ENCODE assay signal across 9 cellular contexts in the genomic region with DNA sequence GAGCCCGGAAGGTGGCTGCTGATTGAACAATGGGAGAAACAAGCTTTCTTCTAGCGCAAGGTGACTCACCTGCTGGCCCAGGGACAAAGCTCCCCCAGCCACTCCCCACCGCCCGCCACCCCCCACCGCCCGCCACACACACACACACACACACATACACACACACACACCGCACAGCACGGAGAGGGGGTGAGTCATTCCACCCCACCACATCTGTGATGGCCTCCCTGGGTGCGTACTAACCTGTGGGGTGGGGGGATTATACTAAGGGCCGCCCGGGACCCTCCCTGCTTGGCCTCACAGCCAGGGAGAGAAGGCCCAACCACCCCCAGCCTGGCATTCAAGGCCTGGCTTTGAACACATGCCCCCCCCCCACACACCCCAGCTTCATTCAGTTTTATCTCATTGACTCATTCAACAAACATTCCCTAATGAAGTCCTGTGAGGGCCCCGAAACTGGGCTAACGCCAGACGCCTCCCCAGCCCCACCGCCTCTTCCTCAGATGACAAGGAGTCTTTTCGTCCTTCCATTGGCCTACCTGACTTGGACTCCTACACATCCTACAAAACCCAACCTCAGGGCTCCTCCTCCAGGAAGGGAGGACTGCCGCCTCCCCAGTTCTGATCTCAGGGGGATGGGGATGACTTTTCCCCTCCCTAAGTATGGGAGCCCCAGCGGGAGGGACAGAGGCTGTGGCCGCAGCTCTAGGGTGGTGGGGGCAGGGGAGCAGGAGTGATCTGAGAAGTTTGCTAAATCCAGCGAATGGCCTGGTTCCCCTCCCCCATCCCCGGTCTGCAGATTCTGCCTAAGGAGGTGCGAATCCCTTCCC. TPM values are rescaled to one million over a fixed set of nuclear protein-coding genes. Genes with fewer than 3 reads are reported as not detected.
A peak's percentile ranks its signal among the peaks of the same experiment; 100 is the strongest.
DNase-seq lines count a peak whose midpoint lies in the region; TF ChIP-seq lines count a peak whose summit lies in the region.
"Had no signal": no experiment of that assay in that cellular context is flagged by ENCODE, and none has a peak within 500 bp of the region (broad histone marks: within the 10 kb centered on the region; RNA-seq: fewer than 3 reads in every experiment).

No MANE protein-coding gene starts in this region.

- H4K91ac ChIP-seq in mesenchymal stem cell (ENCODE audit: low read length) = no peak overlapping the region

- no peak overlapping the region for H3K14ac ChIP-seq in mesenchymal stem cell (ENCODE audit: low read length in 2 of 2)

- H3K4ac ChIP-seq in mesenchymal stem cell (ENCODE audit: low read depth in 1 of 2, low read length in 2 of 2) = no peak overlapping the region

- H3K79me1 ChIP-seq in mesenchymal stem cell (replicated peaks; ENCODE audit: low read length, poor library complexity, severe bottlenecking) = no peaks in the 10 kb centered on the region

- no peak overlapping the region for H2BK15ac ChIP-seq in mesenchymal stem cell (ENCODE audit: low read depth, poor library complexity, severe bottlenecking)

- BruUV-seq in Caco-2 (replicated peaks; lab: Mats Ljungman, UMichigan) = no TSS peak

- H3K9me3 ChIP-seq in Caco-2 = no peaks in the 10 kb centered on the region
- no peaks in the 10 kb centered on the region for H3K9me3 ChIP-seq in mesenchymal stem cell (ENCODE audit: control insufficient read depth, low read length)
- no peaks in the 10 kb centered on the region for H3K9me3 ChIP-seq in left ventricle myocardium inferior (replicated peaks)
- H3K9me3 ChIP-seq: lower lobe of right lung had no signal

- peaks cover 11% of the 10 kb centered on the region for H3K27me3 Mint-ChIP-seq in Caco-2 (ENCODE audit: insufficient read depth, unreplicated experiment)

- no peaks in the 10 kb centered on the region for H3K4me1 Mint-ChIP-seq in Caco-2 (ENCODE audit: low read depth, unreplicated experiment)

- no peaks in the 10 kb centered on the region for H3K36me3 ChIP-seq in Caco-2 (ENCODE audit: control insufficient read depth, insufficient read depth, low read length)
- H3K36me3 ChIP-seq in mesenchymal stem cell (ENCODE audit: control insufficient read depth in 1 of 2, insufficient read depth in 2 of 2, low read depth in 1 of 2, low read length in 2 of 2) = no peaks in the 10 kb centered on the region
- H3K36me3 ChIP-seq in left ventricle myocardium inferior = no peaks in the 10 kb centered on the region
- H3K36me3 ChIP-seq: lower lobe of right lung had no signal

- H2AK5ac ChIP-seq in mesenchymal stem cell (ENCODE audit: low read length, severe bottlenecking) = no peak overlapping the region

- DNase-seq in Caco-2 (peak; percentile 49 to 84), NCI-H226 (peak; percentile 98), mesenchymal stem cell (peak; percentile 72), NCI-H146 (lab: John Stamatoyannopoulos, UW) (no peak), GM19240 (ENCODE audit: insufficient read length, low spot score) (no peak), left ventricle myocardium inferior (no peak), pons (ENCODE audit: low spot score) (no peak)
- peak; percentile 29 for DNase-seq in activated naive CD8-positive, alpha-beta T cell treated with anti-CD3 and anti-CD28 coated beads, Interleukin-2, amount 50 U/mL, for 16 hours (ENCODE audit: low read depth, low spot score)
- DNase-seq: lower lobe of right lung had no signal

- H3K27me3 ChIP-seq in Caco-2 (replicated peaks; ENCODE audit: control insufficient read depth, insufficient read depth, low read length) (peaks cover 12% of the 10 kb centered on the region), mesenchymal stem cell (ENCODE audit: control insufficient read depth in 1 of 2, insufficient read depth in 1 of 2, low read length in 2 of 2) (peaks cover 76 to 85% of the 10 kb centered on the region in 2 experiments), left ventricle myocardium inferior (ENCODE audit: low read depth) (peaks cover 97% of the 10 kb centered on the region)

- H3K4me2 ChIP-seq in mesenchymal stem cell (ENCODE audit: low read length, poor library complexity, severe bottlenecking) = peak overlapping the region; percentile 5

- WGBS in mesenchymal stem cell = 1% methylated on average over 11 of the region's 22 CpGs

- H3K9ac ChIP-seq in mesenchymal stem cell (ENCODE audit: low read length) = no peak overlapping the region

- POLR2A ChIA-PET in Caco-2 (lab: Charles Lee) = interaction anchor here (0.6 kb wide), 1 partner anchor 154 kb away, joined by 4 read pairs; no protein-coding TSS in a partner anchor

- no peak for TF ChIP-seq CTCF in Caco-2 (IDR thresholded peaks at IDR 0.05; ENCODE audit: insufficient read depth in 1 of 2, low read depth in 1 of 2, low read length in 1 of 2, severe bottlenecking in 1 of 2, unreplicated experiment in 1 of 2)
- no peak for TF ChIP-seq CTCF in left ventricle myocardium inferior (IDR thresholded peaks at IDR 0.05; ENCODE audit: borderline replicate concordance)

- intact Hi-C loops in Caco-2 (cut with micrococcal nuclease; ENCODE audit: unreplicated experiment) = no loop called here
- intact Hi-C loops in left ventricle myocardium inferior (cut with micrococcal nuclease) = no loop called here

- H4K8ac ChIP-seq in mesenchymal stem cell (ENCODE audit: low read length) = no peak overlapping the region

- H2BK5ac ChIP-seq in mesenchymal stem cell (ENCODE audit: low read depth, low read length, poor library complexity, severe bottlenecking) = no peak overlapping the region

- H3K9me3 Mint-ChIP-seq in Caco-2 (ENCODE audit: unreplicated experiment) = no peaks in the 10 kb centered on the region

- H3K4me3 ChIP-seq in Caco-2 (ENCODE audit: low read depth, low read length) (peak overlapping the region; percentile 10), mesenchymal stem cell (ENCODE audit: insufficient read depth in 1 of 2, low read depth in 1 of 2, low read length in 2 of 2) (no peak overlapping the region), left ventricle myocardium inferior (no peak overlapping the region)
- H3K4me3 ChIP-seq: lower lobe of right lung had no signal

- peak overlapping the region; percentile 49 for H3K27ac Mint-ChIP-seq in Caco-2 (ENCODE audit: unreplicated experiment)

- no peak overlapping the region for H3K27ac ChIP-seq in mesenchymal stem cell (ENCODE audit: low read length, poor library complexity, severe bottlenecking)
- H3K27ac ChIP-seq in left ventricle myocardium inferior (replicated peaks) = no peak overlapping the region
- H3K27ac ChIP-seq: lower lobe of right lung had no signal

- H3K18ac ChIP-seq in mesenchymal stem cell (ENCODE audit: low read depth in 1 of 2, low read length in 2 of 2) = no peak overlapping the region

- CTCF ChIA-PET in Caco-2 (lab: Charles Lee) = interaction anchor here (1.0 kb wide), 3 partner anchors 34 to 201 kb away, joined by 3 to 4 read pairs (median 3); no protein-coding TSS in a partner anchor

- H3K4me1 ChIP-seq in Caco-2 = peaks cover 26% of the 10 kb centered on the region
- peaks cover 45% of the 10 kb centered on the region for H3K4me1 ChIP-seq in mesenchymal stem cell (ENCODE audit: control insufficient read depth, insufficient read depth, low read depth, low read length)
- H3K4me1 ChIP-seq in left ventricle myocardium inferior = peaks cover 23% of the 10 kb centered on the region

- no peak overlapping the region for H2AFZ ChIP-seq in mesenchymal stem cell (ENCODE audit: low read depth, low read length)

- no peak overlapping the region for H2BK12ac ChIP-seq in mesenchymal stem cell (ENCODE audit: low read length in 2 of 2)

- peak overlapping the region; percentile 68 for H3K4me3 Mint-ChIP-seq in Caco-2 (ENCODE audit: unreplicated experiment)

- H3K23ac ChIP-seq in mesenchymal stem cell (ENCODE audit: low read length in 2 of 2) = no peak overlapping the region

- H3K36me3 Mint-ChIP-seq in Caco-2 (ENCODE audit: insufficient read depth, unreplicated experiment) = peaks cover 6% of the 10 kb centered on the region

- H2BK120ac ChIP-seq in mesenchymal stem cell (ENCODE audit: low read depth, low read length) = no peak overlapping the region

RNA-seq across cellular contexts. Expression of a gene that starts 5.8 kb away (rescaled TPM):
- not detected in 2 replicates for total RNA-seq in Caco-2 (2022)
- not detected for polyA plus RNA-seq in mesenchymal stem cell (2013, experiment 1 of 2)
- not detected for polyA plus RNA-seq in mesenchymal stem cell (2013, experiment 2 of 2)
- not detected for total RNA-seq in left ventricle myocardium inferior
- total RNA-seq: lower lobe of right lung had no signal

Comparison
In these comparisons a context has a peak if more than half of its experiments do, and no peak if none do; other contexts are left out.
1. DNase-seq: peak in Caco-2 (2 of 2), NCI-H226 (single experiment), activated naive CD8-positive, alpha-beta T cell treated with anti-CD3 and anti-CD28 coated beads, Interleukin-2, amount 50 U/mL, for 16 hours (single experiment) and mesenchymal stem cell (single experiment); none in NCI-H146 (single experiment), GM19240 (single experiment), left ventricle myocardium inferior (single experiment) and pons (single experiment).